23 cellular contexts compared by ENCODE assay signal in the genomic region with DNA sequence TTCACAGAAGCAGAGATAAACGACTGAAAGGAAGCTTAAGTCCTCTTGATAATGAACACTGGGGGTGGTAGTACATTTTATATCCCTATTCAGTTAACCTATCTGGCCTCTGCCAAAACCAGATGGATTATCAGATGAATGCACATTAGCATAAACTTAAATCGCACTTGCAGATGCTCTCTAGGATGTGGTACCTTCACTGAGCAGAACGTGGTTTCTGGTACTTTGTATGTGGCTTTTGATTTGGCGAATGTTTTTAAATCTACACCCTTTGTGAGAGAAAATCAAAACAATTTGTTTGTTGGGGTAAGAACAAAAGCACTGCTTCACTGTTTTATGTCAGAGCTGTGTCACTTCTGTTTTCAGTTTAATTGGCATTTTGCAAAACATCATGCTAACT. TPM values are rescaled to one million over a fixed set of nuclear protein-coding genes. Genes with fewer than 3 reads are reported as not detected.
"Had no signal": no experiment of that assay in that cellular context is flagged by ENCODE, and none has a peak within 500 bp of the region (broad histone marks: within the 10 kb centered on the region; RNA-seq: fewer than 3 reads in every experiment).

No MANE protein-coding gene starts in this region.

- FAIRE-seq: astrocyte, bronchial epithelial cell, kidney had no signal

- H3K9me3 ChIP-seq: right atrium auricular region had no signal

- H3K27me3 ChIP-seq: esophagus muscularis mucosa, left lung, right atrium auricular region, suprapubic skin had no signal

- H3K4me3 ChIP-seq: esophagus muscularis mucosa, left lung, right atrium auricular region, SK-N-MC, smooth muscle cell, suprapubic skin had no signal

- H3K4me1 ChIP-seq: esophagus muscularis mucosa, left lung, right atrium auricular region, suprapubic skin had no signal

- H3K36me3 ChIP-seq: left lung, right atrium auricular region, suprapubic skin had no signal

- H3K27me3 Mint-ChIP-seq: activated B cell treated with CpG ODN at 0.5 μM for 24 hours; activated naive CD8-positive, alpha-beta T cell treated with anti-CD3 and anti-CD28 coated beads, Interleukin-2, amount 50 U/mL, for 24 hours; naive B cell had no signal

- ATAC-seq: activated naive CD8-positive, alpha-beta T cell treated with anti-CD3 and anti-CD28 coated beads, Interleukin-2, amount 50 U/mL, for 24 hours; activated T-cell treated with anti-CD3 and anti-CD28 coated beads, Interleukin-2, amount 50 U/mL, for 72 hours; left lung had no signal

- DNase-seq: activated B cell treated with CpG ODN at 0.5 μM for 24 hours; activated CD4-positive, alpha-beta T cell treated with anti-CD3 and anti-CD28 coated beads, Interleukin-2, amount 50 U/mL, for 48 hours; activated naive CD8-positive, alpha-beta T cell treated with anti-CD3 and anti-CD28 coated beads, Interleukin-2, amount 50 U/mL, for 24 hours; activated T-cell treated with anti-CD3 and anti-CD28 coated beads, Interleukin-2, amount 50 U/mL, for 72 hours; kidney; left lung; mammary epithelial cell; naive B cell; stimulated activated CD4-positive, alpha-beta T cell treated with anti-CD3 and anti-CD28 coated beads, Interleukin-4, amount 100 ng/mL, for 4 hours; stimulated activated CD8-positive, alpha-beta memory T cell treated with anti-CD3 and anti-CD28 coated beads, Interleukin-4, amount 100 ng/mL, for 48 hours; stimulated activated naive CD4-positive, alpha-beta T cell treated with Interleukin-2 at 50 U/mL for 16 hours; trophoblast cell had no signal

- H3K27ac Mint-ChIP-seq: activated B cell treated with CpG ODN at 0.5 μM for 24 hours; activated naive CD8-positive, alpha-beta T cell treated with anti-CD3 and anti-CD28 coated beads, Interleukin-2, amount 50 U/mL, for 24 hours; activated T-cell treated with anti-CD3 and anti-CD28 coated beads, Interleukin-2, amount 50 U/mL, for 72 hours; T-helper 1 cell treated with Interleukin-12 subunit alpha and Interleukin-12 subunit beta and Interleukin-4 antibody, amounts not matched to agents 30 μg/mL and 1 μg/mL, for 36 hours had no signal

- H3K4me3 Mint-ChIP-seq: activated B cell treated with CpG ODN at 0.5 μM for 24 hours; activated naive CD8-positive, alpha-beta T cell treated with anti-CD3 and anti-CD28 coated beads, Interleukin-2, amount 50 U/mL, for 24 hours; activated T-cell treated with anti-CD3 and anti-CD28 coated beads, Interleukin-2, amount 50 U/mL, for 72 hours; naive B cell; T-helper 1 cell treated with Interleukin-12 subunit alpha and Interleukin-12 subunit beta and Interleukin-4 antibody, amounts not matched to agents 30 μg/mL and 1 μg/mL, for 36 hours had no signal

- H3K27ac ChIP-seq: esophagus muscularis mucosa, left lung, right atrium auricular region, SK-N-MC, suprapubic skin had no signal

RNA-seq across cellular contexts. Expression of a gene that starts 31.2 kb away (rescaled TPM):
- total RNA-seq: activated B cell treated with CpG ODN at 0.5 μM for 24 hours; activated T-cell treated with anti-CD3 and anti-CD28 coated beads, Interleukin-2, amount 50 U/mL, for 72 hours; astrocyte; bronchial epithelial cell; esophagus muscularis mucosa; glomerular endothelial cell; kidney; left lung; mammary epithelial cell; mononuclear cell; posterior vena cava; right atrium auricular region; smooth muscle cell had no signal
